In the genomic region with DNA sequence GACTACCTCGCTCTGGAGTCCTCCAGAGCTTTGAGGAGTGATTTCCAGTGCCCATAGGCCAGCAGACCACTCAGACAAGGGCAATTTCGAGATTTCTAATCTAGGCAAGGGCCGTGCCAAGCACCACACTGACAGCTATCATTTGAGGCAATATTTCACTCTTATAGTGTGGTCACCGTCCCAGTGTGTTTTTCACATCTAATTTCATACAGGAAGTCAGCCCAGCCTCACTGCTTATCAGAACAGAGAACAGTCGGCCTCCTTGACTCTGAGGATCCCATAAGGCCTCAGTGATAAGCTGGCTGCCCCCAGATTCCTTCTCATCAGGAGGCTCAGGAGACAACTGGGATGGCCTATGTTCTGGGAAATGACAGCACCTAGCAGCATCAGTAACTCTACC, we compare ENCODE assay signal across 12 cellular contexts. TPM values are rescaled to one million over a fixed set of nuclear protein-coding genes. Genes with fewer than 3 reads are reported as not detected.
DNase-seq lines count a peak whose midpoint lies in the region; ATAC-seq and TF ChIP-seq lines count a peak whose summit lies in the region.
"Had no signal": no experiment of that assay in that cellular context is flagged by ENCODE, and none has a peak within 500 bp of the region (broad histone marks: within the 10 kb centered on the region; RNA-seq: fewer than 3 reads in every experiment).

No MANE protein-coding gene starts in this region.

- H2BK120ac ChIP-seq in trophoblast cell (ENCODE audit: insufficient read depth, low read length, poor library complexity) = no peak overlapping the region

- peak; percentile 42 for ATAC-seq in activated CD8-positive, alpha-beta T cell treated with anti-CD3 and anti-CD28 coated beads for 36 hours
- ATAC-seq in activated CD8-positive, alpha-beta T cell treated with anti-CD3 and anti-CD28 coated beads, Interleukin-2, amount 10 ng/mL, durations not matched to agents 7 days and 5 days = no peak
- ATAC-seq in GM21786 (IDR thresholded peaks at IDR 0.05; ENCODE audit: unreplicated experiment) = peak; percentile 42
- ATAC-seq in HG03442 (IDR thresholded peaks at IDR 0.05; ENCODE audit: unreplicated experiment) = peak; percentile 32
- ATAC-seq: HCT116 had no signal

- no peak overlapping the region for H3K9ac ChIP-seq in trophoblast cell (ENCODE audit: low read length)
- H3K9ac ChIP-seq: KMS-11 had no signal

- no peaks in the 10 kb centered on the region for H3K79me2 ChIP-seq in trophoblast cell (ENCODE audit: control insufficient read depth, insufficient read depth, low read length, poor library complexity)

- H3K27ac ChIP-seq in trophoblast cell (ENCODE audit: low read depth, low read length) = no peak overlapping the region
- H3K27ac ChIP-seq: KMS-11, testis had no signal

- H3K23ac ChIP-seq in trophoblast cell (ENCODE audit: low read length) = no peak overlapping the region

- CTCF ChIA-PET in activated CD8-positive, alpha-beta T cell treated with anti-CD3 and anti-CD28 coated beads for 36 hours (lab: Charles Lee) = interaction anchor here (1.3 kb wide), 1 partner anchor 506 kb away, joined by 3 read pairs; no protein-coding TSS in a partner anchor
- CTCF ChIA-PET in activated CD8-positive, alpha-beta T cell treated with anti-CD3 and anti-CD28 coated beads, Interleukin-2, amount 10 ng/mL, durations not matched to agents 7 days and 5 days (lab: Charles Lee) = interaction anchor here (1.2 to 1.5 kb wide), 2 partner anchors 9 to 47 kb away, joined by 3 to 4 read pairs; no protein-coding TSS in a partner anchor

- H3K18ac ChIP-seq in trophoblast cell (ENCODE audit: low read length) = no peak overlapping the region

- H3K4me3 ChIP-seq in trophoblast cell (ENCODE audit: low read depth, low read length) (no peak overlapping the region), foreskin fibroblast (ENCODE audit: low read depth in 1 of 2, low read length in 2 of 2) (no peak overlapping the region)
- H3K4me3 ChIP-seq: testis had no signal

- H2BK5ac ChIP-seq in trophoblast cell (ENCODE audit: low read depth, low read length, poor library complexity) = no peak overlapping the region

- H3K4me1 Mint-ChIP-seq in activated CD8-positive, alpha-beta T cell treated with anti-CD3 and anti-CD28 coated beads for 36 hours (ENCODE audit: low read depth) = peaks cover 17% of the 10 kb centered on the region
- peaks cover 30% of the 10 kb centered on the region for H3K4me1 Mint-ChIP-seq in activated CD8-positive, alpha-beta T cell treated with anti-CD3 and anti-CD28 coated beads, Interleukin-2, amount 10 ng/mL, durations not matched to agents 7 days and 5 days (ENCODE audit: low read depth)

- no peak overlapping the region for H3K4me3 Mint-ChIP-seq in activated CD8-positive, alpha-beta T cell treated with anti-CD3 and anti-CD28 coated beads for 36 hours
- no peak overlapping the region for H3K4me3 Mint-ChIP-seq in activated CD8-positive, alpha-beta T cell treated with anti-CD3 and anti-CD28 coated beads, Interleukin-2, amount 10 ng/mL, durations not matched to agents 7 days and 5 days

- H3K27me3 Mint-ChIP-seq in activated CD8-positive, alpha-beta T cell treated with anti-CD3 and anti-CD28 coated beads for 36 hours = peaks cover 8% of the 10 kb centered on the region
- peaks cover 7% of the 10 kb centered on the region for H3K27me3 Mint-ChIP-seq in activated CD8-positive, alpha-beta T cell treated with anti-CD3 and anti-CD28 coated beads, Interleukin-2, amount 10 ng/mL, durations not matched to agents 7 days and 5 days (ENCODE audit: low read depth)

- H3K79me1 ChIP-seq in trophoblast cell (ENCODE audit: low read length) = peaks cover 2% of the 10 kb centered on the region

- POLR2A ChIA-PET in activated CD8-positive, alpha-beta T cell treated with anti-CD3 and anti-CD28 coated beads for 36 hours (lab: Charles Lee) = no interaction called here
- POLR2A ChIA-PET in activated CD8-positive, alpha-beta T cell treated with anti-CD3 and anti-CD28 coated beads, Interleukin-2, amount 10 ng/mL, durations not matched to agents 7 days and 5 days (lab: Charles Lee) = interaction anchor here (0.5 to 1.0 kb wide), 2 partner anchors 11 to 1045 kb away, joined by 3 to 7 read pairs; no protein-coding TSS in a partner anchor

- no peaks in the 10 kb centered on the region for H3K36me3 Mint-ChIP-seq in activated CD8-positive, alpha-beta T cell treated with anti-CD3 and anti-CD28 coated beads for 36 hours (ENCODE audit: low read depth)
- no peaks in the 10 kb centered on the region for H3K36me3 Mint-ChIP-seq in activated CD8-positive, alpha-beta T cell treated with anti-CD3 and anti-CD28 coated beads, Interleukin-2, amount 10 ng/mL, durations not matched to agents 7 days and 5 days (ENCODE audit: low read depth)

- no peaks in the 10 kb centered on the region for H3K36me3 ChIP-seq in trophoblast cell (ENCODE audit: control insufficient read depth in 1 of 2, insufficient read depth in 2 of 2, low read length in 2 of 2)

- no peaks in the 10 kb centered on the region for H3K9me3 Mint-ChIP-seq in activated CD8-positive, alpha-beta T cell treated with anti-CD3 and anti-CD28 coated beads for 36 hours
- H3K9me3 Mint-ChIP-seq in activated CD8-positive, alpha-beta T cell treated with anti-CD3 and anti-CD28 coated beads, Interleukin-2, amount 10 ng/mL, durations not matched to agents 7 days and 5 days (ENCODE audit: insufficient read depth) = no peaks in the 10 kb centered on the region

- H4K91ac ChIP-seq in trophoblast cell (ENCODE audit: low read depth, low read length) = no peak overlapping the region

- no peaks in the 10 kb centered on the region for H3K9me3 ChIP-seq in trophoblast cell (ENCODE audit: insufficient read depth, low read depth, low read length)
- H3K9me3 ChIP-seq: testis had no signal

- H4K8ac ChIP-seq in trophoblast cell (ENCODE audit: low read depth, low read length) = no peak overlapping the region

- DNase-seq in activated CD8-positive, alpha-beta T cell treated with anti-CD3 and anti-CD28 coated beads for 36 hours = no peak
- no peak for DNase-seq in activated CD8-positive, alpha-beta T cell treated with anti-CD3 and anti-CD28 coated beads, Interleukin-2, amount 10 ng/mL, durations not matched to agents 7 days and 5 days
- DNase-seq in trophoblast cell = no peak
- DNase-seq in foreskin fibroblast = no peak
- no peak for DNase-seq in activated naive CD4-positive, alpha-beta T cell treated with anti-CD3 and anti-CD28 coated beads, Interleukin-2, amount 50 U/mL, for 16 hours
- no peak for DNase-seq in dedifferentiated amniotic fluid mesenchymal stem cell (ENCODE audit: extremely low spot score)
- DNase-seq: NCI-H446 treated with DMSO at 0.1 percent for 48 hours, testis had no signal

- peak overlapping the region; percentile 23 for H2BK12ac ChIP-seq in trophoblast cell (ENCODE audit: low read length)

- no peak overlapping the region for H3K27ac Mint-ChIP-seq in activated CD8-positive, alpha-beta T cell treated with anti-CD3 and anti-CD28 coated beads for 36 hours
- no peak overlapping the region for H3K27ac Mint-ChIP-seq in activated CD8-positive, alpha-beta T cell treated with anti-CD3 and anti-CD28 coated beads, Interleukin-2, amount 10 ng/mL, durations not matched to agents 7 days and 5 days

- H3K14ac ChIP-seq in trophoblast cell (ENCODE audit: low read length) = no peak overlapping the region

- no peaks in the 10 kb centered on the region for H3K27me3 ChIP-seq in trophoblast cell (ENCODE audit: insufficient read depth, low read length)
- H3K27me3 ChIP-seq: testis had no signal

- H3K4me1 ChIP-seq in trophoblast cell (ENCODE audit: control insufficient read depth in 1 of 2, insufficient read depth in 2 of 2, low read length in 2 of 2) = peaks cover 7 to 25% of the 10 kb centered on the region in 2 experiments
- H3K4me1 ChIP-seq: testis had no signal

- H3K4ac ChIP-seq in trophoblast cell (ENCODE audit: low read depth, low read length) = no peak overlapping the region

- H2AFZ ChIP-seq in trophoblast cell (ENCODE audit: insufficient read depth, low read length, poor library complexity) = no peak overlapping the region

- no peak for TF ChIP-seq CTCF in activated CD8-positive, alpha-beta T cell treated with anti-CD3 and anti-CD28 coated beads for 36 hours (IDR thresholded peaks at IDR 0.05)
- no peak for TF ChIP-seq CTCF in foreskin fibroblast (IDR thresholded peaks at IDR 0.05; ENCODE audit: low read depth, low read length)

- no peak overlapping the region for H2AK5ac ChIP-seq in trophoblast cell (ENCODE audit: low read length)

- no peak overlapping the region for H3K4me2 ChIP-seq in trophoblast cell (ENCODE audit: low read length)

- WGBS in trophoblast cell (ENCODE audit: extremely low coverage, insufficient coverage, insufficient read length) = no CpG with 5 or more reads among the region's 5 CpGs

- intact Hi-C loops in activated CD8-positive, alpha-beta T cell treated with anti-CD3 and anti-CD28 coated beads for 36 hours (cut with micrococcal nuclease) = no loop called here

- no peak overlapping the region for H4K12ac ChIP-seq in trophoblast cell (ENCODE audit: low read depth, low read length)

RNA-seq across cellular contexts. Expression of a gene that starts 0.6 kb away (rescaled TPM):
- under 1 TPM; 0.59 to 0.69 TPM for total RNA-seq in activated CD8-positive, alpha-beta T cell treated with anti-CD3 and anti-CD28 coated beads for 36 hours
- total RNA-seq in activated CD8-positive, alpha-beta T cell treated with anti-CD3 and anti-CD28 coated beads, Interleukin-2, amount 10 ng/mL, durations not matched to agents 7 days and 5 days = not detected
- polyA plus RNA-seq in trophoblast cell (2013) = 0.64 and 0.81 TPM in 2 replicates

RNA-seq across cellular contexts. Expression of a gene that starts 17.2 kb away (rescaled TPM):
- under 1 TPM; 0.54 to 0.60 TPM for total RNA-seq in activated CD8-positive, alpha-beta T cell treated with anti-CD3 and anti-CD28 coated beads for 36 hours
- total RNA-seq in activated CD8-positive, alpha-beta T cell treated with anti-CD3 and anti-CD28 coated beads, Interleukin-2, amount 10 ng/mL, durations not matched to agents 7 days and 5 days = under 1 TPM; 0.05 to 0.21 TPM
- 26.5 and 29.5 TPM in 2 replicates for polyA plus RNA-seq in trophoblast cell (2013)
